ENCODE assay signal across 9 cellular contexts in the genomic region with DNA sequence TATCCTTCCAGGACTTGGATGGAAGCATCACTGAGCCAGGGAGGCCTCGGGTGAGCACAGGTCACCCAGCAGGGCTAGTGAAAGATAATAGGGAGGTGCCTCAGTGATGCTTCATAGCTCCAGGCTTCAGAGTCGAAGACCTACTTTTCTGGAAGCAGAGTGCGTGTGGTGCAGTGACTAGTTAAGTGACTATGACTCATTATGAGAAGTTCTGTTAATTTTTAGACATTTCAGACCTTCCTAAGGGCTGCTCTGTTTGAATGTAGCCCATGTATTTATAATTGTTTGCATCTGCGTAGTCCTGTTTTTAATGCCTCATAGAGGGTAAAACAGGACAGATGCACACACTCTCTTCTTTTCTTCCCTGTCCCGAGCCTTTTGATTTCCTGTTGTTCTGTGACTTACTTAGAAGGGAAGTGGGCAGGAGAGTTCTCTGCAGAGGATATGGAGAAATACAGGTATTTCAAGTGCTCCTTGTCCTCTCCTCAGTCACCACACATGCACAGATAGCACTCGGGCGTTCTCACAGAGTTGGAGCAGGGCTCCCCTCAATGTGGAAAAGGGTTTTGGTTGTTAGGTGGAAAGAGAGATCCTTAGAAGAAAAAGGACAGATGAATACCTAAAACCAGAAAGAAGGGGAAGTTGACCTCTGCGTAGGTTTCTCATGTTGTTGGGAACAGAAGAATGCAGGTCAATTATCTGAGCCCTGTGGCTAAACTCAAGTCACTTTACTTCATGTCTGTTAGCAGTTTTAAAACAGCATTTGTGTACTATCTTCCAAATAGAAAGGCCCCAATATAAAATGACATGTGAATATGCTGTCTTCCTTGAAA. TPM values are rescaled to one million over a fixed set of nuclear protein-coding genes. Genes with fewer than 3 reads are reported as not detected.
A peak's percentile ranks its signal among the peaks of the same experiment; 100 is the strongest.
DNase-seq lines count a peak whose midpoint lies in the region; ATAC-seq lines count a peak whose summit lies in the region.
"Had no signal": no experiment of that assay in that cellular context is flagged by ENCODE, and none has a peak within 500 bp of the region (broad histone marks: within the 10 kb centered on the region; RNA-seq: fewer than 3 reads in every experiment).

No MANE protein-coding gene starts in this region.

- H3K4me1 ChIP-seq in mesodermal cell (ENCODE audit: control insufficient read depth, insufficient read depth, low read length, poor library complexity, severe bottlenecking): peaks cover 33% of the 10 kb centered on the region

- no peaks in the 10 kb centered on the region for H3K9me3 ChIP-seq in mesodermal cell (ENCODE audit: control insufficient read depth, low read length)

- 84 to 85% methylated on average over 4 to 6 of the region's 8 CpGs for WGBS in mesodermal cell (ENCODE audit: insufficient coverage in 2 of 2), 2 experiments

- no peak overlapping the region for H3K4me3 ChIP-seq in mesodermal cell (ENCODE audit: extremely low read depth, insufficient read depth, low read length, poor library complexity, severe bottlenecking)

- peaks cover 26% of the 10 kb centered on the region for H3K36me3 ChIP-seq in mesodermal cell (ENCODE audit: control insufficient read depth, insufficient read depth, low read length)

- DNase-seq in EL (peak; percentile 89), NCI-H2081 (lab: John Stamatoyannopoulos, UW) (no peak), NCI-H774 (lab: John Stamatoyannopoulos, UW) (no peak)
- peak; percentile 69 for DNase-seq in activated effector memory CD4-positive, alpha-beta T cell treated with anti-CD3 and anti-CD28 coated beads, Interleukin-2, amount 50 U/mL, for 16 hours
- no peak for DNase-seq in central memory CD4-positive, alpha-beta T cell

- ATAC-seq in GM19467 (IDR thresholded peaks at IDR 0.05; ENCODE audit: unreplicated experiment) (peak; percentile 98), HG03457 (IDR thresholded peaks at IDR 0.05; ENCODE audit: unreplicated experiment) (peak; percentile 95)
- ATAC-seq: Panc1 had no signal

- H3K27ac ChIP-seq in mesodermal cell (ENCODE audit: low read depth, low read length, severe bottlenecking): peak overlapping the region; percentile 39

RNA-seq across cellular contexts. Expression of a gene that starts 34.7 kb away (rescaled TPM):
- 81.9 TPM for polyA plus RNA-seq in mesodermal cell (2013, experiment 1 of 2)
- 78.4 TPM for polyA plus RNA-seq in mesodermal cell (2013, experiment 2 of 2)

RNA-seq across cellular contexts. Expression of a gene that starts 58.5 kb away (rescaled TPM):
- 0.18 TPM for polyA plus RNA-seq in mesodermal cell (2013, experiment 1 of 2)
- 0.15 TPM for polyA plus RNA-seq in mesodermal cell (2013, experiment 2 of 2)

Comparison
In these comparisons a context has a peak if more than half of its experiments do, and no peak if none do; other contexts are left out.
1. DNase-seq: peak in EL (single experiment) and activated effector memory CD4-positive, alpha-beta T cell treated with anti-CD3 and anti-CD28 coated beads, Interleukin-2, amount 50 U/mL, for 16 hours (single experiment); none in NCI-H2081 (0 of 2), NCI-H774 (single experiment) and central memory CD4-positive, alpha-beta T cell (single experiment).